In genomic region chr7:106285051-106285800, GRCh38 we compare ENCODE assay signal across 8 cellular contexts. TPM values are rescaled to one million over a fixed set of nuclear protein-coding genes. Genes with fewer than 3 reads are reported as not detected.
A peak's percentile ranks its signal among the peaks of the same experiment; 100 is the strongest.
DNase-seq lines count a peak whose midpoint lies in the region; ATAC-seq, FAIRE-seq and TF ChIP-seq lines count a peak whose summit lies in the region.

No MANE protein-coding gene starts in this region.

- H3K4me1 ChIP-seq in astrocyte (ENCODE audit: insufficient read depth, low read length) (peaks cover 4% of the 10 kb centered on the region), rectal smooth muscle tissue (ENCODE audit: control insufficient read depth, insufficient read depth, low read length) (peaks cover 13% of the 10 kb centered on the region), aorta (ENCODE audit: control insufficient read depth in 1 of 2, insufficient read depth in 2 of 2, low read length in 2 of 2) (no peaks in the 10 kb centered on the region)

- TF ChIP-seq CTCF in astrocyte (IDR thresholded peaks at IDR 0.05; ENCODE audit: insufficient read depth, low read depth, low read length), result no peak

- H3K27ac Mint-ChIP-seq in T-helper 2 cell treated with Interferon-gamma antibody and Interleukin-4, amounts not matched to agents 5 μg/mL and 100 μg/mL, for 36 hours, result peak overlapping the region; percentile 98
- peak overlapping the region; percentile 99 for H3K27ac Mint-ChIP-seq in astrocyte (ENCODE audit: unreplicated experiment)

- H3K9me3 Mint-ChIP-seq in T-helper 2 cell treated with Interferon-gamma antibody and Interleukin-4, amounts not matched to agents 5 μg/mL and 100 μg/mL, for 36 hours, result no peaks in the 10 kb centered on the region
- no peaks in the 10 kb centered on the region for H3K9me3 Mint-ChIP-seq in astrocyte (ENCODE audit: unreplicated experiment)

- peaks cover 31% of the 10 kb centered on the region for H4K20me1 ChIP-seq in astrocyte (ENCODE audit: insufficient read depth, low read length)

- peak; percentile 83 for ATAC-seq in GM18505 (IDR thresholded peaks at IDR 0.05; ENCODE audit: unreplicated experiment)
- peak; percentile 80 for ATAC-seq in HG02970 (IDR thresholded peaks at IDR 0.05; ENCODE audit: low FRiP score, unreplicated experiment)
- peak; percentile 97 for ATAC-seq in aorta (ENCODE audit: low FRiP score)

- H3K36me3 Mint-ChIP-seq in T-helper 2 cell treated with Interferon-gamma antibody and Interleukin-4, amounts not matched to agents 5 μg/mL and 100 μg/mL, for 36 hours (ENCODE audit: low read depth), result peaks cover 5% of the 10 kb centered on the region
- no peaks in the 10 kb centered on the region for H3K36me3 Mint-ChIP-seq in astrocyte (ENCODE audit: low read depth, unreplicated experiment)

- no peaks in the 10 kb centered on the region for H3K27me3 Mint-ChIP-seq in T-helper 2 cell treated with Interferon-gamma antibody and Interleukin-4, amounts not matched to agents 5 μg/mL and 100 μg/mL, for 36 hours (ENCODE audit: low read depth)
- H3K27me3 Mint-ChIP-seq in astrocyte (ENCODE audit: low read depth, unreplicated experiment), result no peaks in the 10 kb centered on the region

- intact Hi-C loops in aorta (cut with DNase I), result loop anchor here (2.0 to 10.0 kb wide), 5 partner anchors 42 to 230 kb away; no protein-coding TSS in a partner anchor

- peak overlapping the region; percentile 96 for H3K4me3 Mint-ChIP-seq in T-helper 2 cell treated with Interferon-gamma antibody and Interleukin-4, amounts not matched to agents 5 μg/mL and 100 μg/mL, for 36 hours
- peak overlapping the region; percentile 95 for H3K4me3 Mint-ChIP-seq in astrocyte (ENCODE audit: unreplicated experiment)

- 0 to 1% methylated on average over 26 to 68 of the region's 68 CpGs for WGBS in aorta, 2 donors

- H3K79me2 ChIP-seq in astrocyte (ENCODE audit: insufficient read depth, low read length), result peaks cover 36% of the 10 kb centered on the region

- H3K4me1 Mint-ChIP-seq in T-helper 2 cell treated with Interferon-gamma antibody and Interleukin-4, amounts not matched to agents 5 μg/mL and 100 μg/mL, for 36 hours (ENCODE audit: low read depth), result peaks cover 37% of the 10 kb centered on the region
- peaks cover 14% of the 10 kb centered on the region for H3K4me1 Mint-ChIP-seq in astrocyte (ENCODE audit: low read depth, unreplicated experiment)

- H3K27ac ChIP-seq in astrocyte (ENCODE audit: low read depth, low read length) (peak overlapping the region; percentile 95), rectal smooth muscle tissue (ENCODE audit: low read depth, low read length) (peak overlapping the region; percentile 98), aorta (ENCODE audit: low read depth in 1 of 2, low read length in 2 of 2) (peak overlapping the region; percentile 3 to 77)

- H3K27me3 ChIP-seq in astrocyte (ENCODE audit: insufficient read depth, low read length) (no peaks in the 10 kb centered on the region), rectal smooth muscle tissue (ENCODE audit: control insufficient read depth, insufficient read depth, low read length) (no peaks in the 10 kb centered on the region), aorta (ENCODE audit: control insufficient read depth in 1 of 2, insufficient read depth in 2 of 2, low read length in 1 of 2) (no peaks in the 10 kb centered on the region)

- TF ChIP-seq POLR2A in GM18505 (IDR thresholded peaks at IDR 0.05; ENCODE audit: borderline replicate concordance, extremely low read depth, insufficient read depth, insufficient read length), result peak; percentile 77

- H3K4me3 ChIP-seq in astrocyte (ENCODE audit: insufficient read depth, low read depth, low read length) (peak overlapping the region; percentile 68), rectal smooth muscle tissue (ENCODE audit: low read length) (peak overlapping the region; percentile 99), aorta (ENCODE audit: low read length in 2 of 2) (peak overlapping the region; percentile 42 to 65)

- no peak for FAIRE-seq in astrocyte (lab: Jason Lieb, UNC)

- H3K9me3 ChIP-seq in astrocyte (ENCODE audit: insufficient read depth, low read depth, low read length) (no peaks in the 10 kb centered on the region), aorta (ENCODE audit: control insufficient read depth, low read length) (no peaks in the 10 kb centered on the region)

- DNase-seq in NCI-H187 treated with DMSO at 0.1 percent for 48 hours (lab: John Stamatoyannopoulos, UW) (peak; percentile 91), astrocyte (ENCODE audit: low read depth) (peak; percentile 89), hepatic stellate cell (ENCODE audit: low spot score) (peak; percentile 92), aorta (peak; percentile 99 to 100)
- peak; percentile 99 for DNase-seq in T-helper 2 cell treated with Interferon-gamma antibody and Interleukin-4, amounts not matched to agents 5 μg/mL and 100 μg/mL, for 36 hours (ENCODE audit: low spot score)

- H2AFZ ChIP-seq in astrocyte (ENCODE audit: low read depth, low read length), result peak overlapping the region; percentile 83

- H3K9ac ChIP-seq in astrocyte (ENCODE audit: low read length) (peak overlapping the region; percentile 95), rectal smooth muscle tissue (ENCODE audit: low read length) (peak overlapping the region; percentile 97)

- H3K4me2 ChIP-seq in astrocyte (ENCODE audit: low read length), result peak overlapping the region; percentile 93

- H3K36me3 ChIP-seq in astrocyte (ENCODE audit: insufficient read depth, low read length) (no peaks in the 10 kb centered on the region), rectal smooth muscle tissue (ENCODE audit: control insufficient read depth, insufficient read depth, low read length) (no peaks in the 10 kb centered on the region), aorta (ENCODE audit: control insufficient read depth in 1 of 2, insufficient read depth in 2 of 2, low read length in 1 of 2) (no peaks in the 10 kb centered on the region)

RNA-seq across cellular contexts. Expression of gene NAMPT, which starts 0.4 kb away (rescaled TPM):
- 42.3 and 52.1 TPM in 2 replicates for total RNA-seq in astrocyte
- total RNA-seq in aorta, result 100 to 1,000 TPM; 237 to 534 TPM
- polyA plus RNA-seq in aorta, result 10 to 100 TPM; 36.2 to 46.7 TPM

Comparison
In these comparisons a context has a peak if more than half of its experiments do, and no peak if none do; other contexts are left out.
1. Peak in every context shown above with its lines: DNase-seq, ATAC-seq, H3K4me3 ChIP-seq and H3K27ac ChIP-seq.
2. H3K27ac ChIP-seq: peak in every context shown above with its lines; median percentile 98 in rectal smooth muscle tissue; 95 in astrocyte; 40 in aorta.